1 cellular context compared by ENCODE assay signal in genomic region chr4:183468210-183469095, GRCh38.
TF ChIP-seq lines count a peak whose summit lies in the region.

No MANE protein-coding gene starts in this region.

TF ChIP-seq in IMR-90, 13 proteins besides CTCF, POLR2A, EP300 and RAD21:
- TF ChIP-seq MAFK (IDR thresholded peaks at IDR 0.05; ENCODE audit: low read depth, low read length) = peak; percentile 45
- peak; percentile 31; the same call in 1 of the 2 replicates for TF ChIP-seq FOS (IDR thresholded peaks at IDR 0.05; ENCODE audit: low read depth, low read length)
- TF ChIP-seq MXI1 (IDR thresholded peaks at IDR 0.05; ENCODE audit: borderline replicate concordance, low read depth, low read length) = no peak
- TF ChIP-seq RFX5 (IDR thresholded peaks at IDR 0.05; ENCODE audit: low read depth, low read length) = no peak
- no peak for TF ChIP-seq MAZ (IDR thresholded peaks at IDR 0.05; ENCODE audit: borderline replicate concordance, low read depth, low read length)
- no peak for TF ChIP-seq NFE2L2 (IDR thresholded peaks at IDR 0.05; ENCODE audit: low read depth, low read length)
- TF ChIP-seq CEBPB (IDR thresholded peaks at IDR 0.05; ENCODE audit: low read depth, low read length) = peak; percentile 80
- no peak for TF ChIP-seq RCOR1 (IDR thresholded peaks at IDR 0.05; ENCODE audit: insufficient replicate concordance, low read length)
